ENCODE assay signal across 25 cellular contexts in genomic region chr6:111943273-111943672, GRCh38.
"Had no signal": no experiment of that assay in that cellular context is flagged by ENCODE, and none has a peak within 500 bp of the region (broad histone marks: within the 10 kb centered on the region; RNA-seq: fewer than 3 reads in every experiment).

No MANE protein-coding gene starts in this region.

- H3K4me3 ChIP-seq: left ventricle myocardium inferior, lung, mucosa of descending colon, pancreas, psoas muscle, skin epidermis, suprapubic skin, thoracic aorta, tibial artery, upper lobe of right lung had no signal

- FAIRE-seq: pancreas, urothelium cell line had no signal

- H3K9me3 Mint-ChIP-seq: natural killer cell treated with Interleukin-12 subunit alpha and Interleukin-12 subunit beta and Interleukin-15 and Interleukin-18, amount 100 ng/mL, for 72 hours had no signal

- ATAC-seq: mucosa of descending colon; natural killer cell treated with Interleukin-12 subunit alpha and Interleukin-12 subunit beta and Interleukin-15 and Interleukin-18, amount 100 ng/mL, for 72 hours; psoas muscle; stimulated activated effector memory CD8-positive, alpha-beta T cell treated with anti-CD3 and anti-CD28 coated beads, Interleukin-12 subunit alpha, Interleukin-12 subunit beta, amount 100 ng/mL, for 72 hours had no signal

- H3K36me3 Mint-ChIP-seq: stimulated activated effector memory CD8-positive, alpha-beta T cell treated with anti-CD3 and anti-CD28 coated beads, Interleukin-12 subunit alpha, Interleukin-12 subunit beta, amount 100 ng/mL, for 72 hours had no signal

- H3K36me3 ChIP-seq: left ventricle myocardium inferior, pancreas, suprapubic skin, thoracic aorta, tibial artery, upper lobe of right lung had no signal

- H3K27ac Mint-ChIP-seq: stimulated activated effector memory CD8-positive, alpha-beta T cell treated with anti-CD3 and anti-CD28 coated beads, Interleukin-12 subunit alpha, Interleukin-12 subunit beta, amount 100 ng/mL, for 72 hours; stimulated activated naive CD8-positive, alpha-beta T cell treated with anti-CD3 and anti-CD28 coated beads, Interleukin-15, Interleukin-2, amounts not matched to agents 100 ng/mL and 50 ng/mL, for 24 hours had no signal

- H3K27ac ChIP-seq: left ventricle myocardium inferior, pancreas, psoas muscle, skin epidermis, suprapubic skin, thoracic aorta, tibial artery, upper lobe of right lung had no signal

- DNase-seq: hypothalamus; islet precursor cell; left ventricle myocardium inferior; mesendoderm; midbrain; mucosa of descending colon; naive thymus-derived CD4-positive, alpha-beta T cell; nucleus accumbens; pancreas; posterior cingulate gyrus; psoas muscle; stimulated activated CD4-positive, alpha-beta T cell treated with anti-CD3 and anti-CD28 coated beads, Interleukin-12 subunit alpha, Interleukin-12 subunit beta, amount 100 ng/mL, for 4 hours; stimulated activated CD4-positive, alpha-beta T cell treated with anti-CD3 and anti-CD28 coated beads, Interleukin-4, amount 100 ng/mL, for 24 hours; stimulated activated naive CD4-positive, alpha-beta T cell; tibial artery; trophoblast cell; upper lobe of right lung had no signal

- H3K9me3 ChIP-seq: mucosa of descending colon, psoas muscle, suprapubic skin, tibial artery, upper lobe of right lung had no signal

- H3K27me3 Mint-ChIP-seq: natural killer cell treated with Interleukin-12 subunit alpha and Interleukin-12 subunit beta and Interleukin-15 and Interleukin-18, amount 100 ng/mL, for 72 hours; stimulated activated naive CD8-positive, alpha-beta T cell treated with anti-CD3 and anti-CD28 coated beads, Interleukin-15, Interleukin-2, amounts not matched to agents 100 ng/mL and 50 ng/mL, for 24 hours had no signal

- H3K4me1 Mint-ChIP-seq: stimulated activated effector memory CD8-positive, alpha-beta T cell treated with anti-CD3 and anti-CD28 coated beads, Interleukin-12 subunit alpha, Interleukin-12 subunit beta, amount 100 ng/mL, for 72 hours had no signal

- H3K4me3 Mint-ChIP-seq: naive thymus-derived CD4-positive, alpha-beta T cell; natural killer cell treated with Interleukin-12 subunit alpha and Interleukin-12 subunit beta and Interleukin-15 and Interleukin-18, amount 100 ng/mL, for 72 hours; stimulated activated effector memory CD8-positive, alpha-beta T cell treated with anti-CD3 and anti-CD28 coated beads, Interleukin-12 subunit alpha, Interleukin-12 subunit beta, amount 100 ng/mL, for 72 hours; stimulated activated naive CD8-positive, alpha-beta T cell treated with anti-CD3 and anti-CD28 coated beads, Interleukin-15, Interleukin-2, amounts not matched to agents 100 ng/mL and 50 ng/mL, for 24 hours had no signal

- H3K27me3 ChIP-seq: pancreas, suprapubic skin, tibial artery, upper lobe of right lung had no signal

- H3K4me1 ChIP-seq: left ventricle myocardium inferior, pancreas, psoas muscle, suprapubic skin, tibial artery, upper lobe of right lung had no signal
